ENCODE assay signal across 1 cellular context in the genomic region with DNA sequence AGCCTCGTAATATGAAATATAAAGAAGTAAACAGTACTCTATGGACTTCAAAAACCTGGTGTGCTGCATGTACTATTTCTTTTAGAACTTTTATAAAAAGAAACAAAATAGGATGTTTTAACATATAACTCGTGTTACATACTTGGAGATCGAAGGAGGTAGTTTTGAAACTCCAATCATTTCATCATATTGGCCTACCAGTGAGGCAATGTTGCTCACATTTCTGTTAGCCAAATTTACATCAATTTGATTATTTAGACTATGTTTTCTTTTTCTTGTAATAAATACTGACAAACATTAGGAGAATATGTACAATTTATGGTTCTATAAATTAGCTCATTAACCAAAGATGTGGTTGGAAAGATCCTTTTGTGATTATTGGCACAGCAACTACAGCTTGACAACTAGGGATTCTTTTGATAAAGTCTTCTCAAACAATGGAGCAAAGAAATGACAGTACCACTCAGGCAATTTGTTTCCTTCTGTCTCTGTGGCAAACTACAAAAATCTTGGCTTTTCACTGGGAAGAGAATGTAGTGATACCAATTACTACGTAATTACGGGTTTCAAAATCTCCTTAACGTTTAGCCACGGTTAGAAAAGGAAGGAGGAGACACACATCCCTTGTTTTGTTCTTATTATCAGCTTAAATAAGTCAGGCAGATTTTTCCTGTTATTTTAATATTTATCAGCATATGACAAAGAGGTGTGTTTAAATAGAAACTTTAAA.
TF ChIP-seq lines count a peak whose summit lies in the region.

No MANE protein-coding gene starts in this region.

TF ChIP-seq in HepG2, 621 proteins besides CTCF, POLR2A, EP300 and RAD21 (continued from another document):
- TF ChIP-seq ZIK1 (CRISPR knock-in tag; IDR thresholded peaks at IDR 0.05; ENCODE audit: borderline replicate concordance, low read depth) (no peak), ZNF672 (CRISPR knock-in tag; IDR thresholded peaks at IDR 0.05) (no peak), ZNF253 (CRISPR knock-in tag; IDR thresholded peaks at IDR 0.05; ENCODE audit: borderline replicate concordance) (no peak)
